Comparison of ENCODE assay signal across 26 cellular contexts in genomic region chr9:33273266-33273971, GRCh38. TPM values are rescaled to one million over a fixed set of nuclear protein-coding genes. Genes with fewer than 3 reads are reported as not detected.
DNase-seq lines count a peak whose midpoint lies in the region; ATAC-seq lines count a peak whose summit lies in the region.
"Had no signal": no experiment of that assay in that cellular context is flagged by ENCODE, and none has a peak within 500 bp of the region (broad histone marks: within the 10 kb centered on the region; RNA-seq: fewer than 3 reads in every experiment).

No MANE protein-coding gene starts in this region.

- H3K36me3 Mint-ChIP-seq in CD8-positive, alpha-beta memory T cell, result peaks cover 0 to 84% (median 24%) of the 10 kb centered on the region in 3 donors
- peaks cover 67% of the 10 kb centered on the region for H3K36me3 Mint-ChIP-seq in activated CD8-positive, alpha-beta T cell treated with anti-CD3 and anti-CD28 coated beads, Interleukin-2, amount 10 ng/mL, durations not matched to agents 7 days and 5 days (ENCODE audit: low read depth)

- H3K4me3 Mint-ChIP-seq in CD8-positive, alpha-beta memory T cell, result peak overlapping the region in 1 of 7 donors; percentile 2
- no peak overlapping the region for H3K4me3 Mint-ChIP-seq in activated CD8-positive, alpha-beta T cell treated with anti-CD3 and anti-CD28 coated beads, Interleukin-2, amount 10 ng/mL, durations not matched to agents 7 days and 5 days
- H3K4me3 Mint-ChIP-seq: activated T-helper 1 cell treated with anti-CD3 and anti-CD28 coated beads, Interleukin-12 subunit alpha, Interleukin-12 subunit beta, Interleukin-2, Interleukin-4 antibody, amounts not matched to agents 30 ng/mL and 10 ng/mL and 1 ng/mL, durations not matched to agents 14 hours and 24 hours and 36 hours; brain; CD14-positive monocyte; naive B cell had no signal

- H3K4me1 ChIP-seq in CD8-positive, alpha-beta memory T cell (ENCODE audit: insufficient read depth, low read length), result no peaks in the 10 kb centered on the region
- H3K4me1 ChIP-seq: left lung, suprapubic skin had no signal

- H3K9me3 ChIP-seq in CD8-positive, alpha-beta memory T cell (ENCODE audit: low read length), result no peaks in the 10 kb centered on the region
- H3K9me3 ChIP-seq: left lung, suprapubic skin had no signal

- no peaks in the 10 kb centered on the region for H3K27me3 ChIP-seq in CD8-positive, alpha-beta memory T cell (ENCODE audit: insufficient read depth, low read length, poor library complexity, severe bottlenecking)
- H3K27me3 ChIP-seq: left lung, suprapubic skin had no signal

- no peaks in the 10 kb centered on the region for H3K27me3 Mint-ChIP-seq in CD8-positive, alpha-beta memory T cell
- no peaks in the 10 kb centered on the region for H3K27me3 Mint-ChIP-seq in activated CD8-positive, alpha-beta T cell treated with anti-CD3 and anti-CD28 coated beads, Interleukin-2, amount 10 ng/mL, durations not matched to agents 7 days and 5 days (ENCODE audit: low read depth)
- H3K27me3 Mint-ChIP-seq: brain, naive B cell had no signal

- CTCF ChIA-PET in CD8-positive, alpha-beta memory T cell (lab: Charles Lee), result interaction anchor here (0.8 to 1.9 kb wide), 2 partner anchors 10 to 14 kb away, joined by 3 to 7 read pairs; no protein-coding TSS in a partner anchor
- CTCF ChIA-PET in activated CD8-positive, alpha-beta T cell treated with anti-CD3 and anti-CD28 coated beads, Interleukin-2, amount 10 ng/mL, durations not matched to agents 7 days and 5 days (lab: Charles Lee), result interaction anchor here (0.7 to 1.7 kb wide), 4 partner anchors 9 to 102 kb away, joined by 3 to 14 read pairs (median 4); no protein-coding TSS in a partner anchor

- no peak for DNase-seq in CD8-positive, alpha-beta memory T cell
- DNase-seq in ELR (ENCODE audit: low read depth) (peak; percentile 47), myocyte (ENCODE audit: low read depth) (peak; percentile 66), DMS153 treated with DMSO at 0.1 percent for 48 hours (lab: John Stamatoyannopoulos, UW; ENCODE audit: unreplicated experiment) (no peak), NCI-H1930 (lab: John Stamatoyannopoulos, UW) (no peak)
- DNase-seq in activated CD8-positive, alpha-beta T cell treated with anti-CD3 and anti-CD28 coated beads, Interleukin-2, amount 10 ng/mL, durations not matched to agents 7 days and 5 days, result no peak
- DNase-seq: activated CD4-positive, alpha-beta T cell treated with anti-CD3 and anti-CD28 coated beads for 4 hours; KG1; left lung; naive B cell; NCI-H1436; NCI-H2107; NCI-H446 treated with DMSO at 0.1 percent for 48 hours; stimulated activated CD4-positive, alpha-beta T cell treated with anti-CD3 and anti-CD28 coated beads, Interleukin-2, amount 100 ng/mL, for 48 hours had no signal

- no peaks in the 10 kb centered on the region for H3K9me3 Mint-ChIP-seq in CD8-positive, alpha-beta memory T cell
- H3K9me3 Mint-ChIP-seq in activated CD8-positive, alpha-beta T cell treated with anti-CD3 and anti-CD28 coated beads, Interleukin-2, amount 10 ng/mL, durations not matched to agents 7 days and 5 days (ENCODE audit: insufficient read depth), result no peaks in the 10 kb centered on the region
- H3K9me3 Mint-ChIP-seq: activated T-helper 1 cell treated with anti-CD3 and anti-CD28 coated beads, Interleukin-12 subunit alpha, Interleukin-12 subunit beta, Interleukin-2, Interleukin-4 antibody, amounts not matched to agents 30 ng/mL and 10 ng/mL and 1 ng/mL, durations not matched to agents 14 hours and 24 hours and 36 hours; brain; CD14-positive monocyte; naive B cell had no signal

- ATAC-seq in activated CD8-positive, alpha-beta T cell treated with anti-CD3 and anti-CD28 coated beads, Interleukin-2, amount 10 ng/mL, durations not matched to agents 7 days and 5 days, result no peak
- no peak for ATAC-seq in HG02981 (IDR thresholded peaks at IDR 0.05; ENCODE audit: unreplicated experiment)
- ATAC-seq: left lung, SK-N-SH treated with all-trans-retinoic acid at 6 μM for 48 hours had no signal

- POLR2A ChIA-PET in CD8-positive, alpha-beta memory T cell (lab: Charles Lee), result interaction anchor here (1.2 kb wide), 1 partner anchor 17 kb away, joined by 3 read pairs; the partner anchor contains the start of gene NFX1
- POLR2A ChIA-PET in activated CD8-positive, alpha-beta T cell treated with anti-CD3 and anti-CD28 coated beads, Interleukin-2, amount 10 ng/mL, durations not matched to agents 7 days and 5 days (lab: Charles Lee), result interaction anchor here (0.6 to 2.5 kb wide), 4 partner anchors 9 to 249 kb away, joined by 3 to 8 read pairs (median 3); partner anchors contain the start of genes BAG1, CHMP5 and DNAJA1

- peaks cover 7 to 12% (median 8%) of the 10 kb centered on the region in 3 donors for H3K4me1 Mint-ChIP-seq in CD8-positive, alpha-beta memory T cell
- peaks cover 18% of the 10 kb centered on the region for H3K4me1 Mint-ChIP-seq in activated CD8-positive, alpha-beta T cell treated with anti-CD3 and anti-CD28 coated beads, Interleukin-2, amount 10 ng/mL, durations not matched to agents 7 days and 5 days (ENCODE audit: low read depth)
- H3K4me1 Mint-ChIP-seq: CD14-positive monocyte had no signal

- H3K27ac ChIP-seq in CD8-positive, alpha-beta memory T cell (ENCODE audit: low read depth, low read length), result no peak overlapping the region
- H3K27ac ChIP-seq: left lung, suprapubic skin, VCaP had no signal

- no peak overlapping the region for H3K4me3 ChIP-seq in CD8-positive, alpha-beta memory T cell (ENCODE audit: low read length)
- H3K4me3 ChIP-seq: left lung, suprapubic skin had no signal

- peaks cover 56% of the 10 kb centered on the region for H3K36me3 ChIP-seq in CD8-positive, alpha-beta memory T cell (ENCODE audit: insufficient read depth, low read length)

- H3K27ac Mint-ChIP-seq in CD8-positive, alpha-beta memory T cell, result peak overlapping the region in 5 of 8 donors; percentile 26 to 79 (median 50)
- H3K27ac Mint-ChIP-seq in activated CD8-positive, alpha-beta T cell treated with anti-CD3 and anti-CD28 coated beads, Interleukin-2, amount 10 ng/mL, durations not matched to agents 7 days and 5 days, result peak overlapping the region; percentile 7
- H3K27ac Mint-ChIP-seq: activated T-helper 1 cell treated with anti-CD3 and anti-CD28 coated beads, Interleukin-12 subunit alpha, Interleukin-12 subunit beta, Interleukin-2, Interleukin-4 antibody, amounts not matched to agents 30 ng/mL and 10 ng/mL and 1 ng/mL, durations not matched to agents 14 hours and 24 hours and 36 hours had no signal

RNA-seq across cellular contexts. Expression of gene CHMP5, which starts 8.6 kb away (rescaled TPM):
- total RNA-seq in CD8-positive, alpha-beta memory T cell, result 10 to 100 TPM; 54.3 to 55.0 TPM
- 42.6 TPM for polyA plus RNA-seq in CD8-positive, alpha-beta memory T cell
- total RNA-seq in activated CD8-positive, alpha-beta T cell treated with anti-CD3 and anti-CD28 coated beads, Interleukin-2, amount 10 ng/mL, durations not matched to agents 7 days and 5 days, result 10 to 100 TPM; 83.0 to 85.5 TPM
- total RNA-seq in myocyte, result 94.4 and 97.4 TPM in 2 replicates
- 90.4 TPM for polyA plus RNA-seq in myocyte (2012)

RNA-seq across cellular contexts. Expression of gene BAG1, which starts 8.9 kb away (rescaled TPM):
- 10 to 100 TPM; 70.6 to 83.6 TPM for total RNA-seq in CD8-positive, alpha-beta memory T cell
- polyA plus RNA-seq in CD8-positive, alpha-beta memory T cell, result 91.5 TPM
- total RNA-seq in activated CD8-positive, alpha-beta T cell treated with anti-CD3 and anti-CD28 coated beads, Interleukin-2, amount 10 ng/mL, durations not matched to agents 7 days and 5 days, result 10 to 100 TPM; 95.5 to 96.3 TPM
- 74.6 and 78.7 TPM in 2 replicates for total RNA-seq in myocyte
- polyA plus RNA-seq in myocyte (2012), result 74.4 TPM

RNA-seq across cellular contexts. Expression of gene NFX1, which starts 16.9 kb away (rescaled TPM):
- 10 to 100 TPM; 42.7 to 45.6 TPM for total RNA-seq in CD8-positive, alpha-beta memory T cell
- polyA plus RNA-seq in CD8-positive, alpha-beta memory T cell, result 38.8 TPM
- total RNA-seq in activated CD8-positive, alpha-beta T cell treated with anti-CD3 and anti-CD28 coated beads, Interleukin-2, amount 10 ng/mL, durations not matched to agents 7 days and 5 days, result 10 to 100 TPM; 38.8 to 39.8 TPM
- total RNA-seq in myocyte, result 29.8 and 37.0 TPM in 2 replicates
- polyA plus RNA-seq in myocyte (2012), result 23.9 TPM

RNA-seq across cellular contexts. Expression of gene SPINK4, which starts 33.5 kb away (rescaled TPM):
- not detected for total RNA-seq in CD8-positive, alpha-beta memory T cell
- polyA plus RNA-seq in CD8-positive, alpha-beta memory T cell, result not detected
- not detected for total RNA-seq in activated CD8-positive, alpha-beta T cell treated with anti-CD3 and anti-CD28 coated beads, Interleukin-2, amount 10 ng/mL, durations not matched to agents 7 days and 5 days
- total RNA-seq in myocyte, result not detected in 2 replicates
- not detected for polyA plus RNA-seq in myocyte (2012)
- total RNA-seq: activated T-helper 1 cell treated with anti-CD3 and anti-CD28 coated beads, Interleukin-12 subunit alpha, Interleukin-12 subunit beta, Interleukin-2, Interleukin-4 antibody, amounts not matched to agents 30 ng/mL and 10 ng/mL and 1 ng/mL, durations not matched to agents 14 hours and 24 hours and 36 hours; chondrocyte; glomerular endothelial cell; left lung; mesenteric fat pad; osteocyte; suprapubic skin; ureter had no signal
- polyA plus RNA-seq: CD14-positive monocyte had no signal

Comparison
In these comparisons a context has a peak if more than half of its experiments do, and no peak if none do; other contexts are left out.
1. DNase-seq: peak in ELR (single experiment) and myocyte (single experiment); none in CD8-positive, alpha-beta memory T cell (0 of 5), activated CD8-positive, alpha-beta T cell treated with anti-CD3 and anti-CD28 coated beads, Interleukin-2, amount 10 ng/mL, durations not matched to agents 7 days and 5 days (single experiment), DMS153 treated with DMSO at 0.1 percent for 48 hours (single experiment) and NCI-H1930 (0 of 2).